In the genomic region with DNA sequence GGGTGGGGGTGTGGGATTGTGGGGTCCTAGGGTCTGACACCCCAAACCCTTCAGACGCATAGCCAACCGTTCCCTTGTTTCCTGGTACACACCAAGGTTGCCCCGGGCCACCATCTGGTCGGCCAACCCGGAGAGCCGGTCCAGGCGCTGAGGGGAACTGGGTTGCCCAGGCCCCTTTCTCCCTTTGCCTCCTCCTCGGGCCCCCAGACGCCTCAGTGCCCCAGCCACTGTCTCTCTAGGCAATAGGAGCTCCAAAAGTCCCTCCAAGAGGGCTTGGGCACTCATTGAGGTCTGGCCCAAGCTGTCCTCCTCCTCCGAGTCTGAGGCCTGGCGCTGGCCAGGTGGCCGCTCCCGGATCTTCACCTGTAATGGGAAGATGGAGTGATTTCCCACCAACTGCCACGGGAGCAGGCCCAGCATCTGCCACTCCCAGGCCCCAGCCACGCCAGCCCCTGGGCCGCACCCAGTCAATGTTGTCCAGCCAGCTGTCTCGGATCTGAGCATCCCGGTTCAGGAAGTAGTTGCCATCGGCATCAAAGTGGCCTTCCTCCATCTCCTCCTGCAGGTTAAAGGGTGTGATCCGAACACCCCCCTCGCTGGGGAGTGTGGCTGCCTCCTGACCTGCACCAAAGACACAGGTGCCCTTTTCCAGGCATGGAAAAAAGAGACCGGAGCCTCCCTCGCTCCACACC, we compare ENCODE assay signal across 8 cellular contexts. TPM values are rescaled to one million over a fixed set of nuclear protein-coding genes. Genes with fewer than 3 reads are reported as not detected.
DNase-seq lines count a peak whose midpoint lies in the region; ATAC-seq and TF ChIP-seq lines count a peak whose summit lies in the region.

No MANE protein-coding gene starts in this region.

- H3K4me3 ChIP-seq in AG09309 (ENCODE audit: control insufficient read depth, low read depth, low read length) (peak overlapping the region; percentile 60), colonic mucosa (peak overlapping the region; percentile 80), brain microvascular endothelial cell (ENCODE audit: low read depth, low read length) (no peak overlapping the region)

- H3K27ac ChIP-seq in KOPT-K1 (ENCODE audit: low read depth, low read length, poor library complexity, severe bottlenecking) (peak overlapping the region; percentile 74), colonic mucosa (no peak overlapping the region), foreskin keratinocyte (no peak overlapping the region), brain microvascular endothelial cell (no peak overlapping the region)

- peak overlapping the region; percentile 97 for H3K4me3 Mint-ChIP-seq in nephron progenitor cell

- H3K4me1 ChIP-seq in colonic mucosa (peaks cover 7% of the 10 kb centered on the region), foreskin keratinocyte (peaks cover 4% of the 10 kb centered on the region)

- H3K27ac Mint-ChIP-seq in nephron progenitor cell, result no peak overlapping the region

- H3K36me3 Mint-ChIP-seq in nephron progenitor cell (ENCODE audit: low read depth), result peaks cover 58% of the 10 kb centered on the region

- DNase-seq in AG09309 (ENCODE audit: low read depth), result no peak
- no peak for DNase-seq in colonic mucosa
- no peak for DNase-seq in nephron progenitor cell
- no peak for DNase-seq in SIG-M5 treated with dmso at 0.1 percent for 504 hours (lab: John Stamatoyannopoulos, UW; ENCODE audit: unreplicated experiment)
- DNase-seq in KBM-7, result no peak
- DNase-seq in foreskin keratinocyte, result no peak
- DNase-seq in brain microvascular endothelial cell, result no peak

- no peaks in the 10 kb centered on the region for H3K9me3 ChIP-seq in KOPT-K1 (ENCODE audit: insufficient read depth, low read length, poor library complexity, severe bottlenecking)
- H3K9me3 ChIP-seq in colonic mucosa, result no peaks in the 10 kb centered on the region

- no peaks in the 10 kb centered on the region for H3K9me3 Mint-ChIP-seq in nephron progenitor cell

- H3K9ac ChIP-seq in colonic mucosa (ENCODE audit: low read depth in 2 of 2, low read length in 2 of 2), result peak overlapping the region in 1 of 2 donors; percentile 97

- no peak for ATAC-seq in foreskin keratinocyte

- H3K4me1 Mint-ChIP-seq in nephron progenitor cell, result peaks cover 54% of the 10 kb centered on the region

- TF ChIP-seq CTCF in AG09309 (IDR thresholded peaks at IDR 0.05; ENCODE audit: control insufficient read depth, insufficient read depth, low read depth, low read length, missing control alignments) (no peak), colonic mucosa (IDR thresholded peaks at IDR 0.05) (no peak), nephron progenitor cell (IDR thresholded peaks at IDR 0.05) (no peak), foreskin keratinocyte (conservative IDR thresholded peaks at IDR 0.05) (no peak), brain microvascular endothelial cell (IDR thresholded peaks at IDR 0.05; ENCODE audit: low read depth, low read length, missing control alignments) (no peak)

- H3K27me3 ChIP-seq in colonic mucosa (no peaks in the 10 kb centered on the region), foreskin keratinocyte (no peaks in the 10 kb centered on the region), brain microvascular endothelial cell (replicated peaks) (no peaks in the 10 kb centered on the region)

- H3K27me3 Mint-ChIP-seq in nephron progenitor cell (ENCODE audit: low read depth, poor library complexity), result peaks cover 6% of the 10 kb centered on the region

- intact Hi-C loops in colonic mucosa (cut with DNase I), result loop anchor here (10.0 kb wide), 1 partner anchor 259 kb away; the partner anchor contains the start of genes TBX6 and YPEL3

- H3K36me3 ChIP-seq in KOPT-K1 (ENCODE audit: insufficient read depth, low read length) (peaks cover 74% of the 10 kb centered on the region), colonic mucosa (peaks cover 8% of the 10 kb centered on the region), brain microvascular endothelial cell (replicated peaks) (peaks cover 62% of the 10 kb centered on the region)

- in situ Hi-C loops in KBM-7 (cut with MboI; ENCODE audit: low pct_unique_long_range_greater_than_20kb, low sequenced_read_pairs) (loop anchor here (10.0 kb wide), 1 partner anchor 51 kb away; the partner anchor contains the start of gene ZNF771), brain microvascular endothelial cell (cut with HindIII; ENCODE audit: low pct_ligation_motif_present, low sequenced_read_pairs) (no loop called here)

RNA-seq across cellular contexts. Expression of gene CD2BP2, which starts 1.5 kb away (rescaled TPM):
- total RNA-seq in colonic mucosa, result 10 to 100 TPM; 44.8 to 76.1 TPM
- total RNA-seq in foreskin keratinocyte, result 60.4 and 62.5 TPM in 2 replicates
- polyA plus RNA-seq in foreskin keratinocyte, result 73.4 and 81.2 TPM in 2 replicates

RNA-seq across cellular contexts. Expression of gene TBC1D10B, which starts 16.7 kb away (rescaled TPM):
- total RNA-seq in colonic mucosa (10 to 100 TPM; 45.0 to 62.3 TPM), foreskin keratinocyte (32.1 and 32.9 TPM in 2 replicates)
- polyA plus RNA-seq in foreskin keratinocyte, result 33.8 and 34.6 TPM in 2 replicates

RNA-seq across cellular contexts. Expression of gene MYL11, which starts 21.0 kb away (rescaled TPM):
- total RNA-seq in colonic mucosa (1 to 10 TPM; 1.1 to 2.2 TPM), foreskin keratinocyte (not detected in 2 replicates)
- 0.30 and 0.39 TPM in 2 replicates for polyA plus RNA-seq in foreskin keratinocyte

RNA-seq across cellular contexts. Expression of gene SEPTIN1, which starts 28.8 kb away (rescaled TPM):
- total RNA-seq in colonic mucosa (1 to 10 TPM; 4.3 to 4.5 TPM), foreskin keratinocyte (0.14 TPM in 1 of 2 replicates, not detected in the other)
- 0.33 and 0.91 TPM in 2 replicates for polyA plus RNA-seq in foreskin keratinocyte

RNA-seq across cellular contexts. Expression of gene ZNF48, which starts 41.6 kb away (rescaled TPM):
- total RNA-seq in colonic mucosa (1 to 10 TPM; 6.5 to 6.8 TPM), foreskin keratinocyte (8.7 and 10.5 TPM in 2 replicates)
- 6.8 and 8.0 TPM in 2 replicates for polyA plus RNA-seq in foreskin keratinocyte
